Comparison of ENCODE assay signal across 1 cellular context in the genomic region with DNA sequence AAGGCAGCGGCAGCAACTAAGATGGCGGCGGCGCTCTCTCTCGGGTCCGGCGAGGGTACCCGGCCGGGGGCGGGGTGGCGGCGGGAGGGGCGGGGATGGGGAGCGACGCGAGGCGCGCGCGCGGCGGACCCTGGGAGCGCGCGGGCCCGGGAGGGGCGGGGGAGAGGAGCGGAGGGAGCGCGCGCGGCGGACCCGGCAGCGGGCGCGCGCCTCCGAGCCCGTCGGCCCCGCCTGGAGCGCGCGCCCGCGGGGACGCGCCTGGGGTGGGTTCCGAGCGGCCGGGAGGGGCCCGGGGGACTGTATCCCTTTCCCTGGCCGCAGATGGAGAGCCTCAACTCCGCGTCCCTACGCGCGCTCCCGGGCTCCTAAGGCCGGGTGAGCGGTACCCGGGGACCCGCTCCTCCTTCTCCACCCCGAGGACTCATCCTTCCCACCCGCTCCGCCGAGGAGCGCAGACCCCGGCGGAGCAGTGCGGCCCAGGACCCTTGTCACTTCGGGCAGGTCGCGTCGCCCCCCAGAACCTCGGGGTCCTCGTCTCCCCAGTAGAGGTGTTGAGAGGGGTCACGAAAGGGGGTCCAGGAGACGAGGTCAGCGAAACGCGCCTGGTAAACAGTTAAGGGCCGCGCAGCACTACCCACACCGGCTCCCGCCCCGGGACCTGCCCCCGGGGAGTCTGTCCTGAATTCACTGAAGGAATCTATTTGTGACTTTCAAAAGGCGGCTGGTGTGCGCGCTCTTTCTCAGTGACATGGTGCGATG.
TF ChIP-seq lines count a peak whose summit lies in the region.

A gene (minus strand): TSS at position 23 of the 759 bp plus-strand sequence. CDS start 232 bp downstream, outside the sequence.

TF ChIP-seq in HEK293, 187 proteins besides CTCF, POLR2A, EP300 and RAD21 (continued from another document and continues in another):
- TF ChIP-seq, protein P1, sequence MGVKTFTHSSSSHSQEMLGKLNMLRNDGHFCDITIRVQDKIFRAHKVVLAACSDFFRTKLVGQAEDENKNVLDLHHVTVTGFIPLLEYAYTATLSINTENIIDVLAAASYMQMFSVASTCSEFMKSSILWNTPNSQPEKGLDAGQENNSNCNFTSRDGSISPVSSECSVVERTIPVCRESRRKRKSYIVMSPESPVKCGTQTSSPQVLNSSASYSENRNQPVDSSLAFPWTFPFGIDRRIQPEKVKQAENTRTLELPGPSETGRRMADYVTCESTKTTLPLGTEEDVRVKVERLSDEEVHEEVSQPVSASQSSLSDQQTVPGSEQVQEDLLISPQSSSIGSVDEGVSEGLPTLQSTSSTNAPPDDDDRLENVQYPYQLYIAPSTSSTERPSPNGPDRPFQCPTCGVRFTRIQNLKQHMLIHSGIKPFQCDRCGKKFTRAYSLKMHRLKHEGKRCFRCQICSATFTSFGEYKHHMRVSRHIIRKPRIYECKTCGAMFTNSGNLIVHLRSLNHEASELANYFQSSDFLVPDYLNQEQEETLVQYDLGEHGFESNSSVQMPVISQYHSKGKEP (tag by site-specific recombination; IDR thresholded peaks at IDR 0.05) = no peak
- TF ChIP-seq ZBTB20 (tag by site-specific recombination; IDR thresholded peaks at IDR 0.05) = peak; percentile 100
- TF ChIP-seq, protein P2, sequence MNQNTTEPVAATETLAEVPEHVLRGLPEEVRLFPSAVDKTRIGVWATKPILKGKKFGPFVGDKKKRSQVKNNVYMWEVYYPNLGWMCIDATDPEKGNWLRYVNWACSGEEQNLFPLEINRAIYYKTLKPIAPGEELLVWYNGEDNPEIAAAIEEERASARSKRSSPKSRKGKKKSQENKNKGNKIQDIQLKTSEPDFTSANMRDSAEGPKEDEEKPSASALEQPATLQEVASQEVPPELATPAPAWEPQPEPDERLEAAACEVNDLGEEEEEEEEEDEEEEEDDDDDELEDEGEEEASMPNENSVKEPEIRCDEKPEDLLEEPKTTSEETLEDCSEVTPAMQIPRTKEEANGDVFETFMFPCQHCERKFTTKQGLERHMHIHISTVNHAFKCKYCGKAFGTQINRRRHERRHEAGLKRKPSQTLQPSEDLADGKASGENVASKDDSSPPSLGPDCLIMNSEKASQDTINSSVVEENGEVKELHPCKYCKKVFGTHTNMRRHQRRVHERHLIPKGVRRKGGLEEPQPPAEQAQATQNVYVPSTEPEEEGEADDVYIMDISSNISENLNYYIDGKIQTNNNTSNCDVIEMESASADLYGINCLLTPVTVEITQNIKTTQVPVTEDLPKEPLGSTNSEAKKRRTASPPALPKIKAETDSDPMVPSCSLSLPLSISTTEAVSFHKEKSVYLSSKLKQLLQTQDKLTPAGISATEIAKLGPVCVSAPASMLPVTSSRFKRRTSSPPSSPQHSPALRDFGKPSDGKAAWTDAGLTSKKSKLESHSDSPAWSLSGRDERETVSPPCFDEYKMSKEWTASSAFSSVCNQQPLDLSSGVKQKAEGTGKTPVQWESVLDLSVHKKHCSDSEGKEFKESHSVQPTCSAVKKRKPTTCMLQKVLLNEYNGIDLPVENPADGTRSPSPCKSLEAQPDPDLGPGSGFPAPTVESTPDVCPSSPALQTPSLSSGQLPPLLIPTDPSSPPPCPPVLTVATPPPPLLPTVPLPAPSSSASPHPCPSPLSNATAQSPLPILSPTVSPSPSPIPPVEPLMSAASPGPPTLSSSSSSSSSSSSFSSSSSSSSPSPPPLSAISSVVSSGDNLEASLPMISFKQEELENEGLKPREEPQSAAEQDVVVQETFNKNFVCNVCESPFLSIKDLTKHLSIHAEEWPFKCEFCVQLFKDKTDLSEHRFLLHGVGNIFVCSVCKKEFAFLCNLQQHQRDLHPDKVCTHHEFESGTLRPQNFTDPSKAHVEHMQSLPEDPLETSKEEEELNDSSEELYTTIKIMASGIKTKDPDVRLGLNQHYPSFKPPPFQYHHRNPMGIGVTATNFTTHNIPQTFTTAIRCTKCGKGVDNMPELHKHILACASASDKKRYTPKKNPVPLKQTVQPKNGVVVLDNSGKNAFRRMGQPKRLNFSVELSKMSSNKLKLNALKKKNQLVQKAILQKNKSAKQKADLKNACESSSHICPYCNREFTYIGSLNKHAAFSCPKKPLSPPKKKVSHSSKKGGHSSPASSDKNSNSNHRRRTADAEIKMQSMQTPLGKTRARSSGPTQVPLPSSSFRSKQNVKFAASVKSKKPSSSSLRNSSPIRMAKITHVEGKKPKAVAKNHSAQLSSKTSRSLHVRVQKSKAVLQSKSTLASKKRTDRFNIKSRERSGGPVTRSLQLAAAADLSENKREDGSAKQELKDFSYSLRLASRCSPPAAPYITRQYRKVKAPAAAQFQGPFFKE (tag by site-specific recombination; IDR thresholded peaks at IDR 0.05; ENCODE audit: borderline replicate concordance) = no peak
- TF ChIP-seq BCL11B (tag by site-specific recombination; IDR thresholded peaks at IDR 0.05; ENCODE audit: low read depth) = peak; percentile 64; the same call in 1 of the 2 replicates
- TF ChIP-seq, protein P3, sequence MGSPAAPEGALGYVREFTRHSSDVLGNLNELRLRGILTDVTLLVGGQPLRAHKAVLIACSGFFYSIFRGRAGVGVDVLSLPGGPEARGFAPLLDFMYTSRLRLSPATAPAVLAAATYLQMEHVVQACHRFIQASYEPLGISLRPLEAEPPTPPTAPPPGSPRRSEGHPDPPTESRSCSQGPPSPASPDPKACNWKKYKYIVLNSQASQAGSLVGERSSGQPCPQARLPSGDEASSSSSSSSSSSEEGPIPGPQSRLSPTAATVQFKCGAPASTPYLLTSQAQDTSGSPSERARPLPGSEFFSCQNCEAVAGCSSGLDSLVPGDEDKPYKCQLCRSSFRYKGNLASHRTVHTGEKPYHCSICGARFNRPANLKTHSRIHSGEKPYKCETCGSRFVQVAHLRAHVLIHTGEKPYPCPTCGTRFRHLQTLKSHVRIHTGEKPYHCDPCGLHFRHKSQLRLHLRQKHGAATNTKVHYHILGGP (tag by site-specific recombination; IDR thresholded peaks at IDR 0.05) = no peak
- TF ChIP-seq ZNF404 (tag by site-specific recombination; IDR thresholded peaks at IDR 0.05) = no peak
- TF ChIP-seq ZBTB7A (tag by site-specific recombination; IDR thresholded peaks at IDR 0.05; ENCODE audit: low read depth) = peak; percentile 88
- no peak for TF ChIP-seq KLF9 (tag by site-specific recombination; IDR thresholded peaks at IDR 0.05; ENCODE audit: low read depth)
- 0 out of 2 replicates have a peak, but pooled peaks have one; percentile 15 for TF ChIP-seq ZBTB8A (tag by site-specific recombination; IDR thresholded peaks at IDR 0.05)
- no peak for TF ChIP-seq ZNF654 (tag by site-specific recombination; IDR thresholded peaks at IDR 0.05; ENCODE audit: low read depth)
- TF ChIP-seq ZBTB48 (tag by site-specific recombination; IDR thresholded peaks at IDR 0.05) = peak; percentile 81
- TF ChIP-seq ZBTB17 (tag by site-specific recombination; IDR thresholded peaks at IDR 0.05) = peak; percentile 37; the same call in 1 of the 2 replicates
- TF ChIP-seq, protein P4, sequence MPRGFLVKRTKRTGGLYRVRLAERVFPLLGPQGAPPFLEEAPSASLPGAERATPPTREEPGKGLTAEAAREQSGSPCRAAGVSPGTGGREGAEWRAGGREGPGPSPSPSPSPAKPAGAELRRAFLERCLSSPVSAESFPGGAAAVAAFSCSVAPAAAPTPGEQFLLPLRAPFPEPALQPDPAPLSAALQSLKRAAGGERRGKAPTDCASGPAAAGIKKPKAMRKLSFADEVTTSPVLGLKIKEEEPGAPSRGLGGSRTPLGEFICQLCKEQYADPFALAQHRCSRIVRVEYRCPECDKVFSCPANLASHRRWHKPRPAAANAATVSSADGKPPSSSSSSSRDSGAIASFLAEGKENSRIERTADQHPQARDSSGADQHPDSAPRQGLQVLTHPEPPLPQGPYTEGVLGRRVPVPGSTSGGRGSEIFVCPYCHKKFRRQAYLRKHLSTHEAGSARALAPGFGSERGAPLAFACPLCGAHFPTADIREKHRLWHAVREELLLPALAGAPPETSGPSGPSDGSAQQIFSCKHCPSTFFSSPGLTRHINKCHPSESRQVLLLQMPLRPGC (tag by site-specific recombination; IDR thresholded peaks at IDR 0.05) = peak; percentile 73
- peak; percentile 70 for TF ChIP-seq GLIS1 (tag by site-specific recombination; IDR thresholded peaks at IDR 0.05)
- no peak for TF ChIP-seq ZNF658 (tag by site-specific recombination; IDR thresholded peaks at IDR 0.05)
- no peak for TF ChIP-seq ZNF23 (tag by site-specific recombination; IDR thresholded peaks at IDR 0.05; ENCODE audit: borderline replicate concordance)
- TF ChIP-seq, protein P5, sequence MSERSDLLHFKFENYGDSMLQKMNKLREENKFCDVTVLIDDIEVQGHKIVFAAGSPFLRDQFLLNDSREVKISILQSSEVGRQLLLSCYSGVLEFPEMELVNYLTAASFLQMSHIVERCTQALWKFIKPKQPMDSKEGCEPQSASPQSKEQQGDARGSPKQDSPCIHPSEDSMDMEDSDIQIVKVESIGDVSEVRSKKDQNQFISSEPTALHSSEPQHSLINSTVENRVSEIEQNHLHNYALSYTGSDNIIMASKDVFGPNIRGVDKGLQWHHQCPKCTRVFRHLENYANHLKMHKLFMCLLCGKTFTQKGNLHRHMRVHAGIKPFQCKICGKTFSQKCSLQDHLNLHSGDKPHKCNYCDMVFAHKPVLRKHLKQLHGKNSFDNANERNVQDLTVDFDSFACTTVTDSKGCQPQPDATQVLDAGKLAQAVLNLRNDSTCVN (tag by site-specific recombination; optimal IDR thresholded peaks at IDR 0.05) = peak; percentile 86
- TF ChIP-seq ZNF114 (tag by site-specific recombination; IDR thresholded peaks at IDR 0.05) = no peak
- TF ChIP-seq ZFHX2 (tag by site-specific recombination; conservative IDR thresholded peaks at IDR 0.05) = peak; percentile 29
- TF ChIP-seq RBAK (tag by site-specific recombination; IDR thresholded peaks at IDR 0.05) = no peak
- no peak for TF ChIP-seq ZNF747 (tag by site-specific recombination; IDR thresholded peaks at IDR 0.05)
- TF ChIP-seq ZNF560 (tag by site-specific recombination; IDR thresholded peaks at IDR 0.05; ENCODE audit: borderline replicate concordance) = no peak
- TF ChIP-seq ZIC2 (tag by site-specific recombination; IDR thresholded peaks at IDR 0.05) = peak; percentile 48
- TF ChIP-seq KLF8 (tag by site-specific recombination; IDR thresholded peaks at IDR 0.05) = peak; percentile 69; the same call in 1 of the 2 replicates
- TF ChIP-seq ZNF76 (tag by site-specific recombination; IDR thresholded peaks at IDR 0.05; ENCODE audit: borderline replicate concordance, low read depth) = peak; percentile 16; the same call in 1 of the 2 replicates
- TF ChIP-seq, protein P6, sequence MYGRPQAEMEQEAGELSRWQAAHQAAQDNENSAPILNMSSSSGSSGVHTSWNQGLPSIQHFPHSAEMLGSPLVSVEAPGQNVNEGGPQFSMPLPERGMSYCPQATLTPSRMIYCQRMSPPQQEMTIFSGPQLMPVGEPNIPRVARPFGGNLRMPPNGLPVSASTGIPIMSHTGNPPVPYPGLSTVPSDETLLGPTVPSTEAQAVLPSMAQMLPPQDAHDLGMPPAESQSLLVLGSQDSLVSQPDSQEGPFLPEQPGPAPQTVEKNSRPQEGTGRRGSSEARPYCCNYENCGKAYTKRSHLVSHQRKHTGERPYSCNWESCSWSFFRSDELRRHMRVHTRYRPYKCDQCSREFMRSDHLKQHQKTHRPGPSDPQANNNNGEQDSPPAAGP (tag by site-specific recombination; IDR thresholded peaks at IDR 0.05) = peak; percentile 55; the same call in 1 of the 2 replicates
- TF ChIP-seq ZNF791 (tag by site-specific recombination; IDR thresholded peaks at IDR 0.05) = no peak
- TF ChIP-seq ZNF202 (tag by site-specific recombination; IDR thresholded peaks at IDR 0.05; ENCODE audit: borderline replicate concordance) = no peak
- TF ChIP-seq, protein P7, sequence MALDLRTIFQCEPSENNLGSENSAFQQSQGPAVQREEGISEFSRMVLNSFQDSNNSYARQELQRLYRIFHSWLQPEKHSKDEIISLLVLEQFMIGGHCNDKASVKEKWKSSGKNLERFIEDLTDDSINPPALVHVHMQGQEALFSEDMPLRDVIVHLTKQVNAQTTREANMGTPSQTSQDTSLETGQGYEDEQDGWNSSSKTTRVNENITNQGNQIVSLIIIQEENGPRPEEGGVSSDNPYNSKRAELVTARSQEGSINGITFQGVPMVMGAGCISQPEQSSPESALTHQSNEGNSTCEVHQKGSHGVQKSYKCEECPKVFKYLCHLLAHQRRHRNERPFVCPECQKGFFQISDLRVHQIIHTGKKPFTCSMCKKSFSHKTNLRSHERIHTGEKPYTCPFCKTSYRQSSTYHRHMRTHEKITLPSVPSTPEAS (tag by site-specific recombination; IDR thresholded peaks at IDR 0.05) = no peak
- TF ChIP-seq, protein P8, sequence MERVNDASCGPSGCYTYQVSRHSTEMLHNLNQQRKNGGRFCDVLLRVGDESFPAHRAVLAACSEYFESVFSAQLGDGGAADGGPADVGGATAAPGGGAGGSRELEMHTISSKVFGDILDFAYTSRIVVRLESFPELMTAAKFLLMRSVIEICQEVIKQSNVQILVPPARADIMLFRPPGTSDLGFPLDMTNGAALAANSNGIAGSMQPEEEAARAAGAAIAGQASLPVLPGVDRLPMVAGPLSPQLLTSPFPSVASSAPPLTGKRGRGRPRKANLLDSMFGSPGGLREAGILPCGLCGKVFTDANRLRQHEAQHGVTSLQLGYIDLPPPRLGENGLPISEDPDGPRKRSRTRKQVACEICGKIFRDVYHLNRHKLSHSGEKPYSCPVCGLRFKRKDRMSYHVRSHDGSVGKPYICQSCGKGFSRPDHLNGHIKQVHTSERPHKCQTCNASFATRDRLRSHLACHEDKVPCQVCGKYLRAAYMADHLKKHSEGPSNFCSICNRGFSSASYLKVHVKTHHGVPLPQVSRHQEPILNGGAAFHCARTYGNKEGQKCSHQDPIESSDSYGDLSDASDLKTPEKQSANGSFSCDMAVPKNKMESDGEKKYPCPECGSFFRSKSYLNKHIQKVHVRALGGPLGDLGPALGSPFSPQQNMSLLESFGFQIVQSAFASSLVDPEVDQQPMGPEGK (tag by site-specific recombination; IDR thresholded peaks at IDR 0.05) = peak; percentile 88
- no peak for TF ChIP-seq ZNF239 (tag by site-specific recombination; IDR thresholded peaks at IDR 0.05)
- TF ChIP-seq, protein P9, sequence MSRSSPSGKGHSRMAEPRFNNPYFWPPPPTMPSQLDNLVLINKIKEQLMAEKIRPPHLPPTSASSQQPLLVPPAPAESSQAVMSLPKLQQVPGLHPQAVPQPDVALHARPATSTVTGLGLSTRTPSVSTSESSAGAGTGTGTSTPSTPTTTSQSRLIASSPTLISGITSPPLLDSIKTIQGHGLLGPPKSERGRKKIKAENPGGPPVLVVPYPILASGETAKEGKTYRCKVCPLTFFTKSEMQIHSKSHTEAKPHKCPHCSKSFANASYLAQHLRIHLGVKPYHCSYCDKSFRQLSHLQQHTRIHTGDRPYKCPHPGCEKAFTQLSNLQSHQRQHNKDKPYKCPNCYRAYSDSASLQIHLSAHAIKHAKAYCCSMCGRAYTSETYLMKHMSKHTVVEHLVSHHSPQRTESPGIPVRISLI (tag by site-specific recombination; IDR thresholded peaks at IDR 0.05) = no peak
- peak; percentile 16; the same call in 1 of the 2 replicates for TF ChIP-seq SP2 (tag by site-specific recombination; IDR thresholded peaks at IDR 0.05)
- no peak; the same call in 1 of the 2 replicates for TF ChIP-seq IKZF3 (tag by site-specific recombination; IDR thresholded peaks at IDR 0.05)
- no peak for TF ChIP-seq ZNF366 (tag by site-specific recombination; conservative IDR thresholded peaks at IDR 0.05)
- TF ChIP-seq ZNF629 (tag by site-specific recombination; IDR thresholded peaks at IDR 0.05) = peak; percentile 50
- TF ChIP-seq SP7 (tag by site-specific recombination; IDR thresholded peaks at IDR 0.05) = 0 out of 2 replicates have a peak, but pooled peaks have one; percentile 30
- TF ChIP-seq GLIS2 (tag by site-specific recombination; IDR thresholded peaks at IDR 0.05) = peak; percentile 84
- no peak for TF ChIP-seq ZNF621 (tag by site-specific recombination; IDR thresholded peaks at IDR 0.05)
